ENCODE assay signal across 21 cellular contexts in genomic region chr12:89279499-89279898, GRCh38.
"Had no signal": no experiment of that assay in that cellular context is flagged by ENCODE, and none has a peak within 500 bp of the region (broad histone marks: within the 10 kb centered on the region; RNA-seq: fewer than 3 reads in every experiment).

No MANE protein-coding gene starts in this region.

- H3K9me3 ChIP-seq: left ventricle myocardium inferior, mucosa of descending colon, ovary, right atrium auricular region, right lobe of liver, stomach, testis, thyroid gland, transverse colon, upper lobe of left lung had no signal

- FAIRE-seq: urothelium cell line had no signal

- H3K27ac ChIP-seq: ovary, right atrium auricular region, right lobe of liver, stomach, testis, thyroid gland, transverse colon, upper lobe of left lung had no signal

- H3K4me1 ChIP-seq: right lobe of liver, testis had no signal

- H3K36me3 ChIP-seq: left ventricle myocardium inferior, ovary, right atrium auricular region, right lobe of liver, stomach, thyroid gland, transverse colon, upper lobe of left lung had no signal

- DNase-seq: islet precursor cell; left ventricle myocardium inferior; midbrain; mucosa of descending colon; naive thymus-derived CD4-positive, alpha-beta T cell; ovary; right lobe of liver; stimulated activated CD4-positive, alpha-beta T cell treated with anti-CD3 and anti-CD28 coated beads, Interleukin-12 subunit alpha, Interleukin-12 subunit beta, amount 100 ng/mL, for 4 hours; stimulated activated CD4-positive, alpha-beta T cell treated with anti-CD3 and anti-CD28 coated beads, Interleukin-15, amount 100 ng/mL, for 24 hours; stimulated activated CD4-positive, alpha-beta T cell treated with anti-CD3 and anti-CD28 coated beads, Interleukin-2, amount 100 ng/mL, for 24 hours; stimulated activated CD4-positive, alpha-beta T cell treated with anti-CD3 and anti-CD28 coated beads, Interleukin-4, amount 100 ng/mL, for 1 hour; stimulated activated naive B cell treated with anti-CD40 and anti-IgM and Interleukin-4, amounts not matched to agents 10 μg/mL and 1 μg/mL and 100 μg/mL, for 72 hours; stimulated activated naive CD8-positive, alpha-beta T cell treated with anti-CD3 and anti-CD28 coated beads, Interleukin-15, Interleukin-2, amounts not matched to agents 100 U/mL and 50 U/mL, for 24 hours; stomach; testis; thyroid gland; transverse colon; upper lobe of left lung had no signal

- H3K4me3 ChIP-seq: left ventricle myocardium inferior, mucosa of descending colon, ovary, right atrium auricular region, right lobe of liver, smooth muscle cell, stomach, testis, thyroid gland, transverse colon, upper lobe of left lung had no signal

- H3K4me2 ChIP-seq: smooth muscle cell had no signal

- H3K27me3 ChIP-seq: ovary, right atrium auricular region, right lobe of liver, stomach, testis, thyroid gland, transverse colon, upper lobe of left lung had no signal
